1 cellular context compared by ENCODE assay signal in genomic region chr21:37267269-37268185, GRCh38.
TF ChIP-seq lines count a peak whose summit lies in the region.

Gene VPS26C (minus strand): TSS chr21:37267334. CDS start chr21:37267294, 40 bp downstream.

TF ChIP-seq in HEK293, 187 proteins besides CTCF, POLR2A, EP300 and RAD21 (continued from another document and continues in another):
- TF ChIP-seq ZNF292 (tag by site-specific recombination; IDR thresholded peaks at IDR 0.05; ENCODE audit: borderline replicate concordance, low read depth) (no peak), KLF8 (tag by site-specific recombination; IDR thresholded peaks at IDR 0.05) (peak; percentile 99), FEZF1 (tag by site-specific recombination; IDR thresholded peaks at IDR 0.05) (no peak), ZNF16 (tag by site-specific recombination; IDR thresholded peaks at IDR 0.05; ENCODE audit: low read depth) (no peak), KLF16 (tag by site-specific recombination; IDR thresholded peaks at IDR 0.05) (peak; percentile 90), OSR2 (tag by site-specific recombination; IDR thresholded peaks at IDR 0.05) (peak; percentile 70), ZNF843 (tag by site-specific recombination; IDR thresholded peaks at IDR 0.05) (0 out of 2 replicates have a peak, but pooled peaks have one; percentile 38), ZNF670 (tag by site-specific recombination; IDR thresholded peaks at IDR 0.05; ENCODE audit: low read depth) (no peak), RBAK (tag by site-specific recombination; IDR thresholded peaks at IDR 0.05) (no peak), ZNF2 (tag by site-specific recombination; IDR thresholded peaks at IDR 0.05) (peak; percentile 60), ZNF600 (tag by site-specific recombination; IDR thresholded peaks at IDR 0.05) (peak; percentile 47; the same call in 1 of the 2 replicates), ZNF777 (tag by site-specific recombination; IDR thresholded peaks at IDR 0.05; ENCODE audit: borderline replicate concordance) (no peak), ZNF571 (tag by site-specific recombination; IDR thresholded peaks at IDR 0.05) (no peak), ZBTB7A (tag by site-specific recombination; IDR thresholded peaks at IDR 0.05; ENCODE audit: low read depth) (no peak), ZNF155 (tag by site-specific recombination; IDR thresholded peaks at IDR 0.05) (no peak), ZNF473 (tag by site-specific recombination; IDR thresholded peaks at IDR 0.05) (no peak), ZNF140 (tag by site-specific recombination; IDR thresholded peaks at IDR 0.05) (no peak), ZNF341 (tag by site-specific recombination; IDR thresholded peaks at IDR 0.05; ENCODE audit: low read depth) (peak; percentile 100), ZNF449 (tag by site-specific recombination; IDR thresholded peaks at IDR 0.05) (no peak), ZXDB (tag by site-specific recombination; IDR thresholded peaks at IDR 0.05) (peak; percentile 99), ZNF596 (tag by site-specific recombination; IDR thresholded peaks at IDR 0.05) (peak; percentile 26; the same call in 1 of the 2 replicates), SCRT2 (tag by site-specific recombination; IDR thresholded peaks at IDR 0.05) (peak; percentile 57), ZBTB21 (tag by site-specific recombination; IDR thresholded peaks at IDR 0.05) (peak; percentile 36), ZBTB8A (tag by site-specific recombination; IDR thresholded peaks at IDR 0.05) (peak; percentile 99), IKZF3 (tag by site-specific recombination; IDR thresholded peaks at IDR 0.05) (peak; percentile 96), SP2 (tag by site-specific recombination; IDR thresholded peaks at IDR 0.05) (peak; percentile 99), ZNF514 (tag by site-specific recombination; IDR thresholded peaks at IDR 0.05) (no peak), GLI2 (tag by site-specific recombination; IDR thresholded peaks at IDR 0.05; ENCODE audit: borderline replicate concordance, low read depth) (no peak), ZNF175 (tag by site-specific recombination; IDR thresholded peaks at IDR 0.05) (no peak), ZNF24 (tag by site-specific recombination; IDR thresholded peaks at IDR 0.05) (no peak; the same call in 1 of the 2 replicates), GLIS2 (tag by site-specific recombination; IDR thresholded peaks at IDR 0.05) (peak; percentile 96), ZNF664 (tag by site-specific recombination; IDR thresholded peaks at IDR 0.05) (no peak), ZEB2 (tag by site-specific recombination; IDR thresholded peaks at IDR 0.05) (peak; percentile 99), PATZ1 (tag by site-specific recombination; IDR thresholded peaks at IDR 0.05) (peak; percentile 100), ZNF677 (tag by site-specific recombination; IDR thresholded peaks at IDR 0.05) (no peak), ZSCAN16 (tag by site-specific recombination; IDR thresholded peaks at IDR 0.05) (no peak), ZNF610 (tag by site-specific recombination; IDR thresholded peaks at IDR 0.05; ENCODE audit: borderline replicate concordance) (peak; percentile 87), ZNF785 (tag by site-specific recombination; IDR thresholded peaks at IDR 0.05) (peak; percentile 78; the same call in 1 of the 2 replicates), ZNF138 (tag by site-specific recombination; IDR thresholded peaks at IDR 0.05; ENCODE audit: borderline replicate concordance) (no peak), ZNF48 (tag by site-specific recombination; IDR thresholded peaks at IDR 0.05) (no peak), ZNF324 (tag by site-specific recombination; IDR thresholded peaks at IDR 0.05) (peak; percentile 62), ZNF558 (tag by site-specific recombination; IDR thresholded peaks at IDR 0.05) (no peak; the same call in 1 of the 2 replicates), BCL11B (tag by site-specific recombination; IDR thresholded peaks at IDR 0.05; ENCODE audit: low read depth) (peak; percentile 94), ZNF239 (tag by site-specific recombination; IDR thresholded peaks at IDR 0.05) (peak; percentile 18; the same call in 1 of the 2 replicates), KLF7 (tag by site-specific recombination; IDR thresholded peaks at IDR 0.05; ENCODE audit: borderline replicate concordance) (peak; percentile 61; the same call in 1 of the 2 replicates), KLF10 (tag by site-specific recombination; IDR thresholded peaks at IDR 0.05) (peak; percentile 79)
- TF ChIP-seq, protein P1, sequence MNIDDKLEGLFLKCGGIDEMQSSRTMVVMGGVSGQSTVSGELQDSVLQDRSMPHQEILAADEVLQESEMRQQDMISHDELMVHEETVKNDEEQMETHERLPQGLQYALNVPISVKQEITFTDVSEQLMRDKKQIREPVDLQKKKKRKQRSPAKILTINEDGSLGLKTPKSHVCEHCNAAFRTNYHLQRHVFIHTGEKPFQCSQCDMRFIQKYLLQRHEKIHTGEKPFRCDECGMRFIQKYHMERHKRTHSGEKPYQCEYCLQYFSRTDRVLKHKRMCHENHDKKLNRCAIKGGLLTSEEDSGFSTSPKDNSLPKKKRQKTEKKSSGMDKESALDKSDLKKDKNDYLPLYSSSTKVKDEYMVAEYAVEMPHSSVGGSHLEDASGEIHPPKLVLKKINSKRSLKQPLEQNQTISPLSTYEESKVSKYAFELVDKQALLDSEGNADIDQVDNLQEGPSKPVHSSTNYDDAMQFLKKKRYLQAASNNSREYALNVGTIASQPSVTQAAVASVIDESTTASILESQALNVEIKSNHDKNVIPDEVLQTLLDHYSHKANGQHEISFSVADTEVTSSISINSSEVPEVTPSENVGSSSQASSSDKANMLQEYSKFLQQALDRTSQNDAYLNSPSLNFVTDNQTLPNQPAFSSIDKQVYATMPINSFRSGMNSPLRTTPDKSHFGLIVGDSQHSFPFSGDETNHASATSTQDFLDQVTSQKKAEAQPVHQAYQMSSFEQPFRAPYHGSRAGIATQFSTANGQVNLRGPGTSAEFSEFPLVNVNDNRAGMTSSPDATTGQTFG (tag by site-specific recombination; IDR thresholded peaks at IDR 0.05; ENCODE audit: borderline replicate concordance): no peak
- TF ChIP-seq, protein P2, sequence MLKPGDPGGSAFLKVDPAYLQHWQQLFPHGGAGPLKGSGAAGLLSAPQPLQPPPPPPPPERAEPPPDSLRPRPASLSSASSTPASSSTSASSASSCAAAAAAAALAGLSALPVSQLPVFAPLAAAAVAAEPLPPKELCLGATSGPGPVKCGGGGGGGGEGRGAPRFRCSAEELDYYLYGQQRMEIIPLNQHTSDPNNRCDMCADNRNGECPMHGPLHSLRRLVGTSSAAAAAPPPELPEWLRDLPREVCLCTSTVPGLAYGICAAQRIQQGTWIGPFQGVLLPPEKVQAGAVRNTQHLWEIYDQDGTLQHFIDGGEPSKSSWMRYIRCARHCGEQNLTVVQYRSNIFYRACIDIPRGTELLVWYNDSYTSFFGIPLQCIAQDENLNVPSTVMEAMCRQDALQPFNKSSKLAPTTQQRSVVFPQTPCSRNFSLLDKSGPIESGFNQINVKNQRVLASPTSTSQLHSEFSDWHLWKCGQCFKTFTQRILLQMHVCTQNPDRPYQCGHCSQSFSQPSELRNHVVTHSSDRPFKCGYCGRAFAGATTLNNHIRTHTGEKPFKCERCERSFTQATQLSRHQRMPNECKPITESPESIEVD (tag by site-specific recombination; IDR thresholded peaks at IDR 0.05): no peak
- TF ChIP-seq, protein P3, sequence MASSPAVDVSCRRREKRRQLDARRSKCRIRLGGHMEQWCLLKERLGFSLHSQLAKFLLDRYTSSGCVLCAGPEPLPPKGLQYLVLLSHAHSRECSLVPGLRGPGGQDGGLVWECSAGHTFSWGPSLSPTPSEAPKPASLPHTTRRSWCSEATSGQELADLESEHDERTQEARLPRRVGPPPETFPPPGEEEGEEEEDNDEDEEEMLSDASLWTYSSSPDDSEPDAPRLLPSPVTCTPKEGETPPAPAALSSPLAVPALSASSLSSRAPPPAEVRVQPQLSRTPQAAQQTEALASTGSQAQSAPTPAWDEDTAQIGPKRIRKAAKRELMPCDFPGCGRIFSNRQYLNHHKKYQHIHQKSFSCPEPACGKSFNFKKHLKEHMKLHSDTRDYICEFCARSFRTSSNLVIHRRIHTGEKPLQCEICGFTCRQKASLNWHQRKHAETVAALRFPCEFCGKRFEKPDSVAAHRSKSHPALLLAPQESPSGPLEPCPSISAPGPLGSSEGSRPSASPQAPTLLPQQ (tag by site-specific recombination; IDR thresholded peaks at IDR 0.05): peak; percentile 78; the same call in 1 of the 2 replicates
- TF ChIP-seq, protein P4, sequence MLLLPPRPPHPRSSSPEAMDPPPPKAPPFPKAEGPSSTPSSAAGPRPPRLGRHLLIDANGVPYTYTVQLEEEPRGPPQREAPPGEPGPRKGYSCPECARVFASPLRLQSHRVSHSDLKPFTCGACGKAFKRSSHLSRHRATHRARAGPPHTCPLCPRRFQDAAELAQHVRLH (tag by site-specific recombination; IDR thresholded peaks at IDR 0.05): 0 out of 2 replicates have a peak, but pooled peaks have one; percentile 58
- TF ChIP-seq, protein P5, sequence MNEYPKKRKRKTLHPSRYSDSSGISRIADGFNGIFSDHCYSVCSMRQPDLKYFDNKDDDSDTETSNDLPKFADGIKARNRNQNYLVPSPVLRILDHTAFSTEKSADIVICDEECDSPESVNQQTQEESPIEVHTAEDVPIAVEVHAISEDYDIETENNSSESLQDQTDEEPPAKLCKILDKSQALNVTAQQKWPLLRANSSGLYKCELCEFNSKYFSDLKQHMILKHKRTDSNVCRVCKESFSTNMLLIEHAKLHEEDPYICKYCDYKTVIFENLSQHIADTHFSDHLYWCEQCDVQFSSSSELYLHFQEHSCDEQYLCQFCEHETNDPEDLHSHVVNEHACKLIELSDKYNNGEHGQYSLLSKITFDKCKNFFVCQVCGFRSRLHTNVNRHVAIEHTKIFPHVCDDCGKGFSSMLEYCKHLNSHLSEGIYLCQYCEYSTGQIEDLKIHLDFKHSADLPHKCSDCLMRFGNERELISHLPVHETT (tag by site-specific recombination; IDR thresholded peaks at IDR 0.05): peak; percentile 87
- TF ChIP-seq, protein P6, sequence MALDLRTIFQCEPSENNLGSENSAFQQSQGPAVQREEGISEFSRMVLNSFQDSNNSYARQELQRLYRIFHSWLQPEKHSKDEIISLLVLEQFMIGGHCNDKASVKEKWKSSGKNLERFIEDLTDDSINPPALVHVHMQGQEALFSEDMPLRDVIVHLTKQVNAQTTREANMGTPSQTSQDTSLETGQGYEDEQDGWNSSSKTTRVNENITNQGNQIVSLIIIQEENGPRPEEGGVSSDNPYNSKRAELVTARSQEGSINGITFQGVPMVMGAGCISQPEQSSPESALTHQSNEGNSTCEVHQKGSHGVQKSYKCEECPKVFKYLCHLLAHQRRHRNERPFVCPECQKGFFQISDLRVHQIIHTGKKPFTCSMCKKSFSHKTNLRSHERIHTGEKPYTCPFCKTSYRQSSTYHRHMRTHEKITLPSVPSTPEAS (tag by site-specific recombination; IDR thresholded peaks at IDR 0.05): no peak; the same call in 1 of the 2 replicates
- TF ChIP-seq, protein P7, sequence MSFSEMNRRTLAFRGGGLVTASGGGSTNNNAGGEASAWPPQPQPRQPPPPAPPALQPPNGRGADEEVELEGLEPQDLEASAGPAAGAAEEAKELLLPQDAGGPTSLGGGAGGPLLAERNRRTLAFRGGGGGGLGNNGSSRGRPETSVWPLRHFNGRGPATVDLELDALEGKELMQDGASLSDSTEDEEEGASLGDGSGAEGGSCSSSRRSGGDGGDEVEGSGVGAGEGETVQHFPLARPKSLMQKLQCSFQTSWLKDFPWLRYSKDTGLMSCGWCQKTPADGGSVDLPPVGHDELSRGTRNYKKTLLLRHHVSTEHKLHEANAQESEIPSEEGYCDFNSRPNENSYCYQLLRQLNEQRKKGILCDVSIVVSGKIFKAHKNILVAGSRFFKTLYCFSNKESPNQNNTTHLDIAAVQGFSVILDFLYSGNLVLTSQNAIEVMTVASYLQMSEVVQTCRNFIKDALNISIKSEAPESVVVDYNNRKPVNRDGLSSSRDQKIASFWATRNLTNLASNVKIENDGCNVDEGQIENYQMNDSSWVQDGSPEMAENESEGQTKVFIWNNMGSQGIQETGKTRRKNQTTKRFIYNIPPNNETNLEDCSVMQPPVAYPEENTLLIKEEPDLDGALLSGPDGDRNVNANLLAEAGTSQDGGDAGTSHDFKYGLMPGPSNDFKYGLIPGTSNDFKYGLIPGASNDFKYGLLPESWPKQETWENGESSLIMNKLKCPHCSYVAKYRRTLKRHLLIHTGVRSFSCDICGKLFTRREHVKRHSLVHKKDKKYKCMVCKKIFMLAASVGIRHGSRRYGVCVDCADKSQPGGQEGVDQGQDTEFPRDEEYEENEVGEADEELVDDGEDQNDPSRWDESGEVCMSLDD (tag by site-specific recombination; IDR thresholded peaks at IDR 0.05): peak; percentile 91
- TF ChIP-seq, protein P8, sequence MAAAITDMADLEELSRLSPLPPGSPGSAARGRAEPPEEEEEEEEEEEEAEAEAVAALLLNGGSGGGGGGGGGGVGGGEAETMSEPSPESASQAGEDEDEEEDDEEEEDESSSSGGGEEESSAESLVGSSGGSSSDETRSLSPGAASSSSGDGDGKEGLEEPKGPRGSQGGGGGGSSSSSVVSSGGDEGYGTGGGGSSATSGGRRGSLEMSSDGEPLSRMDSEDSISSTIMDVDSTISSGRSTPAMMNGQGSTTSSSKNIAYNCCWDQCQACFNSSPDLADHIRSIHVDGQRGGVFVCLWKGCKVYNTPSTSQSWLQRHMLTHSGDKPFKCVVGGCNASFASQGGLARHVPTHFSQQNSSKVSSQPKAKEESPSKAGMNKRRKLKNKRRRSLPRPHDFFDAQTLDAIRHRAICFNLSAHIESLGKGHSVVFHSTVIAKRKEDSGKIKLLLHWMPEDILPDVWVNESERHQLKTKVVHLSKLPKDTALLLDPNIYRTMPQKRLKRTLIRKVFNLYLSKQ (tag by site-specific recombination; IDR thresholded peaks at IDR 0.05; ENCODE audit: borderline replicate concordance): no peak
